8 cellular contexts compared by ENCODE assay signal in genomic region chr4:5888222-5888701, GRCh38. TPM values are rescaled to one million over a fixed set of nuclear protein-coding genes. Genes with fewer than 3 reads are reported as not detected.
A peak's percentile ranks its signal among the peaks of the same experiment; 100 is the strongest.
DNase-seq lines count a peak whose midpoint lies in the region; ATAC-seq and TF ChIP-seq lines count a peak whose summit lies in the region.
"Had no signal": no experiment of that assay in that cellular context is flagged by ENCODE, and none has a peak within 500 bp of the region (broad histone marks: within the 10 kb centered on the region; RNA-seq: fewer than 3 reads in every experiment).

No MANE protein-coding gene starts in this region.

- no peak overlapping the region for H4K91ac ChIP-seq in IMR-90 (ENCODE audit: insufficient read depth, low read depth, low read length)

- peak overlapping the region; percentile 61 for H2AFZ ChIP-seq in IMR-90 (replicated peaks; ENCODE audit: low read length, poor library complexity)

- intact Hi-C loops in IMR-90 (cut with micrococcal nuclease) = loop anchor here (5.0 kb wide), 1 partner anchor 181 kb away; the partner anchor contains the start of gene EVC2

- no peak overlapping the region for H3K14ac ChIP-seq in IMR-90 (replicated peaks; ENCODE audit: low read depth, low read length)

- no peak for TF ChIP-seq POLR2A in IMR-90 (IDR thresholded peaks at IDR 0.05; ENCODE audit: low read depth, low read length)

- WGBS in IMR-90 (ENCODE audit: extremely low coverage in 2 of 2, insufficient read length in 1 of 2), 2 experiments = no CpG with 5 or more reads among the region's 59 CpGs

- CTCF ChIA-PET in IMR-90 (lab: Yijun Ruan, JAX) = no interaction called here

- dilution Hi-C loops in IMR-90 (cut with HindIII; ENCODE audit: low sequenced_read_pairs, unreplicated experiment) = no loop called here

- no peak overlapping the region for H3K56ac ChIP-seq in IMR-90 (ENCODE audit: extremely low read depth, insufficient read depth, low read length)

- H3K4me2 ChIP-seq in IMR-90 (ENCODE audit: low read depth, low read length) = no peak overlapping the region; the same call in 1 of the 2 replicates

- H3K27ac ChIP-seq in IMR-90 (ENCODE audit: insufficient read depth, low read length) (no peak overlapping the region), thoracic aorta (no peak overlapping the region)

- TF ChIP-seq CTCF in IMR-90 (conservative IDR thresholded peaks at IDR 0.05; ENCODE audit: low read depth, low read length) = no peak
- no peak for TF ChIP-seq CTCF in kidney epithelial cell (IDR thresholded peaks at IDR 0.05; ENCODE audit: insufficient read depth, low read length, poor library complexity, severe bottlenecking)
- no peak for TF ChIP-seq CTCF in thoracic aorta (IDR thresholded peaks at IDR 0.05)

- no peak overlapping the region for H3K23ac ChIP-seq in IMR-90 (ENCODE audit: low read depth, low read length)

- no peak overlapping the region for H3K9ac ChIP-seq in IMR-90 (ENCODE audit: low read depth, low read length)

- H3K4me1 ChIP-seq in IMR-90 (ENCODE audit: control insufficient read depth, insufficient read depth, low read length) = no peaks in the 10 kb centered on the region
- peaks cover 11 to 18% of the 10 kb centered on the region in 2 donors for H3K4me1 ChIP-seq in thoracic aorta (ENCODE audit: control insufficient read depth in 1 of 2, low read depth in 2 of 2)

- POLR2A ChIA-PET in IMR-90 (lab: Charles Lee; ENCODE audit: unreplicated experiment) = no interaction called here

- BruUV-seq in IMR-90 (replicated peaks; lab: Mats Ljungman, UMichigan) = no TSS peak

- no peaks in the 10 kb centered on the region; the same call in none of the 2 replicates for H4K20me1 ChIP-seq in IMR-90 (ENCODE audit: insufficient read depth, low read length)

- no peak overlapping the region for H4K8ac ChIP-seq in IMR-90 (ENCODE audit: low read depth in 2 of 2, low read length in 2 of 2)

- in situ Hi-C loops in IMR-90 (cut with MboI; ENCODE audit: low sequenced_read_pairs) = no loop called here

- no peak overlapping the region for H2AK9ac ChIP-seq in IMR-90 (replicated peaks; ENCODE audit: low read depth, low read length, poor library complexity)

- H3K4me3 ChIP-seq in IMR-90 (ENCODE audit: insufficient read depth, low read depth, low read length) = peak overlapping the region; percentile 44; the same call in 1 of the 2 replicates
- peak overlapping the region; percentile 17 for H3K4me3 ChIP-seq in kidney epithelial cell (ENCODE audit: low read depth, low read length)
- H3K4me3 ChIP-seq in thoracic aorta = peak overlapping the region; percentile 68

- no peaks in the 10 kb centered on the region for H3K79me1 ChIP-seq in IMR-90 (ENCODE audit: low read depth in 1 of 2, low read length in 2 of 2)

- no peak overlapping the region for H2BK20ac ChIP-seq in IMR-90 (ENCODE audit: low read depth, low read length)

- DNase-seq in IMR-90 = no peak
- DNase-seq in SHP77 treated with DMSO at 0.1 percent for 48 hours (lab: John Stamatoyannopoulos, UW) = peak; percentile 7
- DNase-seq in kidney epithelial cell (ENCODE audit: low read depth) = no peak
- DNase-seq in thoracic aorta (ENCODE audit: low spot score) = no peak
- no peak for DNase-seq in OCI-M1 (lab: John Stamatoyannopoulos, UW)
- no peak for DNase-seq in AML-193 (lab: John Stamatoyannopoulos, UW)
- DNase-seq: stimulated activated naive CD8-positive, alpha-beta T cell treated with anti-CD3 and anti-CD28 coated beads, Interleukin-15, amount 100 ng/mL, for 72 hours had no signal

- no peak overlapping the region for H2BK5ac ChIP-seq in IMR-90 (ENCODE audit: low read depth, low read length, poor library complexity, severe bottlenecking)

- TF ChIP-seq RAD21 in IMR-90 (IDR thresholded peaks at IDR 0.05; ENCODE audit: low read length) = no peak

- H3K9me3 ChIP-seq in IMR-90 (ENCODE audit: control insufficient read depth, insufficient read depth, low read length) = no peaks in the 10 kb centered on the region; the same call in 1 of the 2 replicates
- H3K9me3 ChIP-seq in thoracic aorta = no peaks in the 10 kb centered on the region

- H2AK5ac ChIP-seq in IMR-90 (ENCODE audit: low read depth, low read length) = no peak overlapping the region

- no peaks in the 10 kb centered on the region for H3K9me1 ChIP-seq in IMR-90 (ENCODE audit: insufficient read depth, low read length)

- H3K27me3 ChIP-seq in IMR-90 (ENCODE audit: control insufficient read depth, insufficient read depth, low read length) (peaks cover 47% of the 10 kb centered on the region), kidney epithelial cell (ENCODE audit: control insufficient read depth, insufficient read depth, low read length) (peaks cover 63% of the 10 kb centered on the region), thoracic aorta (replicated peaks; ENCODE audit: insufficient read depth) (peaks cover 22% of the 10 kb centered on the region)

- H3K36me3 ChIP-seq in IMR-90 (ENCODE audit: control insufficient read depth, insufficient read depth, low read length) = no peaks in the 10 kb centered on the region
- no peaks in the 10 kb centered on the region for H3K36me3 ChIP-seq in kidney epithelial cell (ENCODE audit: control insufficient read depth, insufficient read depth, low read length)
- no peaks in the 10 kb centered on the region for H3K36me3 ChIP-seq in thoracic aorta

- no peak overlapping the region for H4K5ac ChIP-seq in IMR-90 (ENCODE audit: low read depth, low read length)

- no peak overlapping the region for H2BK15ac ChIP-seq in IMR-90 (ENCODE audit: low read depth, low read length)

- no peak overlapping the region for H3K18ac ChIP-seq in IMR-90 (ENCODE audit: low read depth, low read length)

- H3K4ac ChIP-seq in IMR-90 (ENCODE audit: low read depth, low read length) = no peak overlapping the region

- ATAC-seq in IMR-90 (ENCODE audit: low read depth) = peak; percentile 16; the same call in 1 of the 2 replicates
- ATAC-seq in thoracic aorta (ENCODE audit: insufficient number of reproducible peaks, low FRiP score, low read depth) = no peak
- no peak for ATAC-seq in GM21515 (IDR thresholded peaks at IDR 0.05; ENCODE audit: unreplicated experiment)

- H2BK120ac ChIP-seq in IMR-90 (ENCODE audit: low read depth, low read length) = no peak overlapping the region

TF ChIP-seq in IMR-90, 13 proteins besides CTCF, POLR2A, EP300 and RAD21:
- TF ChIP-seq USF2 (IDR thresholded peaks at IDR 0.05; ENCODE audit: low read depth, low read length) (no peak), BHLHE40 (IDR thresholded peaks at IDR 0.05; ENCODE audit: low read depth, low read length) (no peak), CEBPB (IDR thresholded peaks at IDR 0.05; ENCODE audit: low read depth, low read length) (no peak), CHD1 (IDR thresholded peaks at IDR 0.05; ENCODE audit: low read depth, low read length) (no peak), RFX5 (IDR thresholded peaks at IDR 0.05; ENCODE audit: low read depth, low read length) (no peak), MXI1 (IDR thresholded peaks at IDR 0.05; ENCODE audit: borderline replicate concordance, low read depth, low read length) (no peak), ELK1 (IDR thresholded peaks at IDR 0.05; ENCODE audit: borderline replicate concordance, low read depth, low read length) (no peak), MAFK (IDR thresholded peaks at IDR 0.05; ENCODE audit: low read depth, low read length) (no peak), MAZ (IDR thresholded peaks at IDR 0.05; ENCODE audit: borderline replicate concordance, low read depth, low read length) (no peak), RCOR1 (IDR thresholded peaks at IDR 0.05; ENCODE audit: insufficient replicate concordance, low read length) (no peak), NFE2L2 (IDR thresholded peaks at IDR 0.05; ENCODE audit: low read depth, low read length) (no peak), SMC3 (IDR thresholded peaks at IDR 0.05; ENCODE audit: low read depth, low read length) (no peak), FOS (IDR thresholded peaks at IDR 0.05; ENCODE audit: low read depth, low read length) (no peak)

RNA-seq across cellular contexts. Expression of gene CRMP1, which starts 4.6 kb away (rescaled TPM):
- total RNA-seq in IMR-90 (2012; rRNA removed) (4.1 and 4.4 TPM in 2 replicates), kidney epithelial cell (15.4 and 16.5 TPM in 2 replicates), thoracic aorta (1 to 10 TPM in 1 of 2 donors, not detected in 1; 1.8 TPM)
- polyA plus RNA-seq in IMR-90 (2012; rRNA removed) = 6.8 and 7.4 TPM in 2 replicates
- 4.6 and 5.5 TPM in 2 replicates for polyA plus RNA-seq in IMR-90 (2012; cell fraction: cytosol; rRNA removed)
- 3.6 and 5.0 TPM in 2 replicates for polyA plus RNA-seq in IMR-90 (2012; cell fraction: nucleus; rRNA removed; ENCODE audit: low replicate concordance)

Comparison
In these comparisons a context has a peak if more than half of its experiments do, and no peak if none do; other contexts are left out.
1. H3K4me3 ChIP-seq: peak in every context shown above with its lines; median percentile 68 in thoracic aorta; 44 in IMR-90; 17 in kidney epithelial cell.